In the genomic region with DNA sequence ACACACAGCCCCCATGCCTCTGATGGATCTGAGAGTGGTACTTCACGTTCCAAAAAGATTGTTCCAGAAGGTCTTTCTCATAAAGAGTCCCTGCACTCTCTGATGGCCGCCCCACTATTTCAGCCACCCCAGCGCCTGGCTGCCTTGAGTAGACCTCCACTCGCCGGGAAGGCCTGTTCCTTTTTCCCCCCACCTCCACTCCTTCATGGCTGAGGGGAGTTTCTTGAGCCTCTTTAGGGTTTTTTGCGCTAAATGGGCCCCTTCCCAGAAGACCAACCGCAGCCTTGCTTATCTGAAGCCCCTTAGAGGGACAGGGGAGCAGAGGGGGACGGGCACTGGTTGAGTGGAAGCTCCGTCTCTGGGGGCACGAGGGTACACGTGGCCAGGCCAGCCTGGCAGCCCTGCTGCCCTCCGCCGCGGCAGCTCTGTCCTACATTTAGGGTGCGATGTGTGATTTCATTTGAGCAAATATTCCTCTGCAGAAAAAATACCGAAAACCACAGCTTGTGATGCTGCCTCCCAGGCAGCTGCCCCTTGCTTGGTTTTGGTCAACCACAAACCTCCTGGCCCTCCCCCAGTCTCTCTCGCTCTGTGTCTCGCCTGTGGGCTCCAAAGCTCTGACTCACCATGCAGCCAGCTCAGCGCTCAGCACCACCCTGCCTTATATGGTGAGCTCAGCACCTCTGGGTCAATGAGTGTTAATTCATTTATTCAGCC, we compare ENCODE assay signal across 8 cellular contexts.
DNase-seq lines count a peak whose midpoint lies in the region; ATAC-seq, FAIRE-seq and TF ChIP-seq lines count a peak whose summit lies in the region.

No MANE protein-coding gene starts in this region.

- peak overlapping the region; percentile 63 to 72 for H3K27ac ChIP-seq in prostate gland
- H3K27ac ChIP-seq in aorta (ENCODE audit: low read depth in 1 of 2, low read length in 2 of 2), result peak overlapping the region; percentile 57 to 89

- peak overlapping the region; percentile 83 for H3K27ac Mint-ChIP-seq in activated T-helper 17 cell treated with anti-CD3 and anti-CD28 coated beads, Interleukin-2, amount 50 U/mL, for 72 hours

- peaks cover 3% of the 10 kb centered on the region for H3K27me3 Mint-ChIP-seq in activated T-helper 17 cell treated with anti-CD3 and anti-CD28 coated beads, Interleukin-2, amount 50 U/mL, for 72 hours

- intact Hi-C loops in prostate gland (cut with DNase I) (no loop called here), aorta (cut with DNase I) (loop anchor here (5.0 to 10.0 kb wide), 2 partner anchors 100 to 107 kb away; no protein-coding TSS in a partner anchor)

- TF ChIP-seq POLR2A in prostate gland (IDR thresholded peaks at IDR 0.05), result no peak

- H3K4me3 ChIP-seq in AG04449 (ENCODE audit: low read depth, low read length) (no peak overlapping the region), foreskin fibroblast (ENCODE audit: low read depth in 1 of 2, low read length in 2 of 2) (no peak overlapping the region), prostate gland (no peak overlapping the region), aorta (ENCODE audit: low read length in 2 of 2) (no peak overlapping the region)

- peak; percentile 100 for ATAC-seq in GM19043 (IDR thresholded peaks at IDR 0.05; ENCODE audit: low read depth, unreplicated experiment)
- peak; percentile 99 for ATAC-seq in HG03159 (IDR thresholded peaks at IDR 0.05; ENCODE audit: unreplicated experiment)
- peak; percentile 100 for ATAC-seq in activated T-helper 17 cell treated with anti-CD3 and anti-CD28 coated beads, Interleukin-2, amount 50 U/mL, for 72 hours (replicated peaks)
- ATAC-seq in aorta (ENCODE audit: low FRiP score), result peak; percentile 91

- TF ChIP-seq CTCF in AG04449 (IDR thresholded peaks at IDR 0.05; ENCODE audit: insufficient read depth, low read length, missing control alignments), result no peak
- no peak for TF ChIP-seq CTCF in foreskin fibroblast (IDR thresholded peaks at IDR 0.05; ENCODE audit: low read depth, low read length)
- no peak for TF ChIP-seq CTCF in prostate gland (IDR thresholded peaks at IDR 0.05)

- DNase-seq in AG04449 (ENCODE audit: low read depth, low spot score) (peak; percentile 97), RCC 7860 (ENCODE audit: low spot score) (peak; percentile 94), foreskin fibroblast (peak; percentile 98), prostate gland (ENCODE audit: low spot score) (no peak), aorta (peak; percentile 94 to 95)

- FAIRE-seq in RCC 7860 (lab: Jason Lieb, UNC), result peak; percentile 96

- no peaks in the 10 kb centered on the region for H3K36me3 ChIP-seq in prostate gland
- no peaks in the 10 kb centered on the region for H3K36me3 ChIP-seq in aorta (ENCODE audit: control insufficient read depth in 1 of 2, insufficient read depth in 2 of 2, low read length in 1 of 2)

- H3K27me3 ChIP-seq in prostate gland (replicated peaks; ENCODE audit: insufficient read depth), result no peaks in the 10 kb centered on the region
- H3K27me3 ChIP-seq in aorta (ENCODE audit: control insufficient read depth in 1 of 2, insufficient read depth in 2 of 2, low read length in 1 of 2), result no peaks in the 10 kb centered on the region

- H3K4me3 Mint-ChIP-seq in activated T-helper 17 cell treated with anti-CD3 and anti-CD28 coated beads, Interleukin-2, amount 50 U/mL, for 72 hours, result peak overlapping the region; percentile 59

- 59% methylated on average over 19 of the region's 19 CpGs for WGBS in prostate gland
- WGBS in aorta, 2 donors, result 28% methylated on average over 19 of the region's 19 CpGs

- CTCF ChIA-PET in AG04449 (lab: Yijun Ruan, JAX), result interaction anchor here (1.0 to 1.9 kb wide), 7 partner anchors 13 to 74 kb away, joined by 3 to 7 read pairs (median 3); no protein-coding TSS in a partner anchor

- peaks cover 31% of the 10 kb centered on the region for H3K36me3 Mint-ChIP-seq in activated T-helper 17 cell treated with anti-CD3 and anti-CD28 coated beads, Interleukin-2, amount 50 U/mL, for 72 hours (ENCODE audit: low read depth)

- H3K9me3 ChIP-seq in prostate gland (no peaks in the 10 kb centered on the region), aorta (ENCODE audit: control insufficient read depth, low read length) (no peaks in the 10 kb centered on the region)

- peaks cover 38% of the 10 kb centered on the region for H3K4me1 Mint-ChIP-seq in activated T-helper 17 cell treated with anti-CD3 and anti-CD28 coated beads, Interleukin-2, amount 50 U/mL, for 72 hours

- H3K4me1 ChIP-seq in prostate gland (replicated peaks) (no peaks in the 10 kb centered on the region), aorta (ENCODE audit: control insufficient read depth in 1 of 2, insufficient read depth in 2 of 2, low read length in 2 of 2) (peaks cover 0 to 1% of the 10 kb centered on the region in 2 donors)

- POLR2A ChIA-PET in AG04449 (lab: Yijun Ruan, JAX), result interaction anchor here (0.8 to 2.3 kb wide), 6 partner anchors 18 to 293 kb away, joined by 3 to 21 read pairs (median 4); no protein-coding TSS in a partner anchor

- H3K9me3 Mint-ChIP-seq in activated T-helper 17 cell treated with anti-CD3 and anti-CD28 coated beads, Interleukin-2, amount 50 U/mL, for 72 hours, result no peaks in the 10 kb centered on the region
